In genomic region chr16:275786-276232, GRCh38 we compare ENCODE assay signal across 7 cellular contexts. TPM values are rescaled to one million over a fixed set of nuclear protein-coding genes. Genes with fewer than 3 reads are reported as not detected.
A peak's percentile ranks its signal among the peaks of the same experiment; 100 is the strongest.
DNase-seq lines count a peak whose midpoint lies in the region; ATAC-seq and TF ChIP-seq lines count a peak whose summit lies in the region.

RGS11 (minus strand) TSS chr16:275944; CDS start chr16:275911, 33 bp downstream.

- no peak for TF ChIP-seq POLR2A in breast epithelium (IDR thresholded peaks at IDR 0.05)

- DNase-seq in breast epithelium (ENCODE audit: low spot score in 2 of 2) (no peak), immature natural killer cell (no peak), NCI-H524 (lab: John Stamatoyannopoulos, UW) (no peak), kidney tubule cell (ENCODE audit: low spot score) (no peak)

- H3K27ac ChIP-seq in HUES48 (ENCODE audit: low read depth, low read length): no peak within 1 kb of the TSS
- no peak within 1 kb of the TSS for H3K27ac ChIP-seq in breast epithelium

- H3K9ac ChIP-seq in HUES48 (ENCODE audit: low read depth, low read length): no peak within 1 kb of the TSS

- H3K9me3 Mint-ChIP-seq in immature natural killer cell: no peaks in the 10 kb centered on the region
- H3K9me3 Mint-ChIP-seq in stimulated activated memory B cell treated with anti-CD40 and anti-IgM and Interleukin-4, amounts not matched to agents 10 μg/mL and 1 μg/mL and 100 μg/mL, for 72 hours: no peaks in the 10 kb centered on the region

- peak; percentile 10 for ATAC-seq in stimulated activated memory B cell treated with anti-CD40 and anti-IgM and Interleukin-4, amounts not matched to agents 10 μg/mL and 1 μg/mL and 100 μg/mL, for 72 hours
- ATAC-seq in HG03196 (IDR thresholded peaks at IDR 0.05; ENCODE audit: unreplicated experiment): no peak

- H3K27me3 ChIP-seq in HUES48 (ENCODE audit: control insufficient read depth, insufficient read depth, low read length) (peaks cover 37% of the 10 kb centered on the region), breast epithelium (peaks cover 2 to 17% of the 10 kb centered on the region in 2 donors)

- H3K4me1 ChIP-seq in HUES48 (ENCODE audit: control insufficient read depth, insufficient read depth, low read length) (no peaks in the 10 kb centered on the region), breast epithelium (peaks cover 2 to 8% of the 10 kb centered on the region in 2 donors)

- H3K4me3 Mint-ChIP-seq in immature natural killer cell: peak within 1 kb of the TSS; percentile 53 to 68 (median 60)
- H3K4me3 Mint-ChIP-seq in stimulated activated memory B cell treated with anti-CD40 and anti-IgM and Interleukin-4, amounts not matched to agents 10 μg/mL and 1 μg/mL and 100 μg/mL, for 72 hours: peak within 1 kb of the TSS; percentile 64

- H3K27ac Mint-ChIP-seq in immature natural killer cell: peak within 1 kb of the TSS in 1 of 6 donors; percentile 39
- no peak within 1 kb of the TSS for H3K27ac Mint-ChIP-seq in stimulated activated memory B cell treated with anti-CD40 and anti-IgM and Interleukin-4, amounts not matched to agents 10 μg/mL and 1 μg/mL and 100 μg/mL, for 72 hours

- no peaks in the 10 kb centered on the region for H3K36me3 Mint-ChIP-seq in immature natural killer cell
- no peaks in the 10 kb centered on the region for H3K36me3 Mint-ChIP-seq in stimulated activated memory B cell treated with anti-CD40 and anti-IgM and Interleukin-4, amounts not matched to agents 10 μg/mL and 1 μg/mL and 100 μg/mL, for 72 hours

- H3K36me3 ChIP-seq in HUES48 (ENCODE audit: control insufficient read depth, insufficient read depth, low read length) (no peaks in the 10 kb centered on the region), breast epithelium (no peaks in the 10 kb centered on the region)

- intact Hi-C loops in breast epithelium (cut with DNase I; ENCODE audit: low total_unique reads): no loop called here

- H3K4me3 ChIP-seq in HUES48 (ENCODE audit: low read depth, low read length) (peak within 1 kb of the TSS; percentile 65), breast epithelium (peak within 1 kb of the TSS; percentile 39 to 67 (median 48))

- peaks cover 10 to 13% of the 10 kb centered on the region in 2 donors for H3K4me1 Mint-ChIP-seq in immature natural killer cell
- peaks cover 7% of the 10 kb centered on the region for H3K4me1 Mint-ChIP-seq in stimulated activated memory B cell treated with anti-CD40 and anti-IgM and Interleukin-4, amounts not matched to agents 10 μg/mL and 1 μg/mL and 100 μg/mL, for 72 hours

- no peaks in the 10 kb centered on the region for H3K9me3 ChIP-seq in HUES48 (ENCODE audit: control insufficient read depth, insufficient read depth, low read length)
- no peaks in the 10 kb centered on the region for H3K9me3 ChIP-seq in breast epithelium

- peaks cover 6 to 12% (median 6%) of the 10 kb centered on the region in 3 donors for H3K27me3 Mint-ChIP-seq in immature natural killer cell (ENCODE audit: low read depth in 3 of 3)
- peaks cover 49% of the 10 kb centered on the region for H3K27me3 Mint-ChIP-seq in stimulated activated memory B cell treated with anti-CD40 and anti-IgM and Interleukin-4, amounts not matched to agents 10 μg/mL and 1 μg/mL and 100 μg/mL, for 72 hours

- TF ChIP-seq CTCF in breast epithelium (IDR thresholded peaks at IDR 0.05): no peak

RNA-seq across cellular contexts. Expression of gene RGS11, which starts in this region (rescaled TPM):
- 1 to 10 TPM; 3.1 to 7.5 (median 5.9) TPM for total RNA-seq in breast epithelium
- polyA plus RNA-seq in immature natural killer cell: not detected
